8 cellular contexts compared by ENCODE assay signal in the genomic region with DNA sequence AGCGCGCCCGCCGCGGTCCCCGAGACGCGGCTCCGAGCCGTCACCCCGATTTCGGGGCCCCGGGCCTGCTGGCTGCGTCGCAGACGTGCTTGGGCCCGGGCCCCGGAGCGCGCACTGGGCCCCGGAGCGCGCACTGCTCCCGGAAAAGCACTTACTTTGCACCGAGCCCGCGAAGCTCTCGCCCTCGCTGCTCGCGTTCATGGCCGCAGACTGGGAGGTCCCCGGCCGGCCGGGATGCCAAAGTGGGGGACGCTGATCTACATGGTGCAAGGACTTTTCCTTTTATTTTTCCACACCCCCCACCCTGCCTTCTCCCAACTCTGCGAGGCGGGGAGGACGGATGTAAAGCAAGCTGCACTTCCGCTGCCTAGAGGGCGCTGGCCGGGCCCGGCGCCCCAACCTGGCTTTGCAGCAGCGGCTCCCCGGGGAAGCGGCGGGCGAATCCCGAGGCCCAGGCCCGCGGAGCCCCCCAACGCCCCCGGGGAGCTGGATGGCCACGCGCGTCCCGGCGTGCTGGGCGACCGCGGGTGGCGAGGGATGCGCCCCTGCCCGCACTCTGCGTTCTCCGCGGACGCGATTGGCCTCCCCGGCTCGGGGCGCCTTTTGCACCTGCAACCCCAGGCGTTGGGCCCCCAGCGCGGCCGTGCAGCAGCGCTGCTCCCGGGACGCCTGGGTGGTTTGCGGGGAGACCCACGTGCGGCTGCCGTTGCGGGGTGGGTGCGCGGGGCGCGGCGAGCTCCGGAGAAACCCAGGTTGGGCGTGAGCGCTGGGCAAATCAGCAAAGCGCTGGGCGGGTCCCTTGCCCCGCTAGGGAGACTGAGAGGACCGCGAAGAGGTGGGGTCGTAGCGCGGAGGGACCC.
DNase-seq lines count a peak whose midpoint lies in the region; ATAC-seq and TF ChIP-seq lines count a peak whose summit lies in the region.

ZFP64 (minus strand) TSS at position 344 of the 860 bp plus-strand sequence; CDS start at position 201, 143 bp downstream.

- H3K4me2 ChIP-seq in KMS-11 = peak within 1 kb of the TSS; percentile 89

- no peak within 1 kb of the TSS for H3K4me3 ChIP-seq in KMS-11 (IDR thresholded peaks at IDR 0.05; ENCODE audit: insufficient read depth, low read depth, low read length)
- peak within 1 kb of the TSS; percentile 59 to 71 for H3K4me3 ChIP-seq in neutrophil (ENCODE audit: low read depth in 1 of 2, low read length in 1 of 2)

- peak; percentile 63 for ATAC-seq in GM21737 (IDR thresholded peaks at IDR 0.05; ENCODE audit: unreplicated experiment)

- H3K9me3 ChIP-seq in neutrophil = no peaks in the 10 kb centered on the region

- H3K79me2 ChIP-seq in KMS-11 (ENCODE audit: insufficient read depth, low read depth) = peaks cover 28% of the 10 kb centered on the region; the same call in 1 of the 2 replicates

- peak within 1 kb of the TSS; percentile 77 for H2AFZ ChIP-seq in KMS-11 (ENCODE audit: low read depth)

- DNase-seq in EL (peak; percentile 79), SIG-M5 (lab: John Stamatoyannopoulos, UW) (peak; percentile 6), foreskin melanocyte (peak; percentile 73), substantia nigra (lab: John Stamatoyannopoulos, UW) (peak; percentile 13 to 90 (median 77))
- peak; percentile 43 for DNase-seq in activated gamma-delta T cell treated with anti-CD3 and anti-CD28 coated beads, Interleukin-2, amount 50 U/mL, for 16 hours (ENCODE audit: low read depth)

- peak; percentile 66 for TF ChIP-seq CTCF in KMS-11 (conservative IDR thresholded peaks at IDR 0.05; ENCODE audit: low read depth, low read length)
- no peak for TF ChIP-seq CTCF in neutrophil (IDR thresholded peaks at IDR 0.05)

- no peaks in the 10 kb centered on the region for H4K20me1 ChIP-seq in KMS-11 (ENCODE audit: insufficient read depth)

- H3K27me3 ChIP-seq in KMS-11 (ENCODE audit: insufficient read depth, low read depth) (no peaks in the 10 kb centered on the region), neutrophil (peaks cover 13% of the 10 kb centered on the region)

- H3K36me3 ChIP-seq in KMS-11 (ENCODE audit: insufficient read depth) = no peaks in the 10 kb centered on the region; the same call in 1 of the 2 replicates
- H3K36me3 ChIP-seq in neutrophil = no peaks in the 10 kb centered on the region

- H3K4me1 ChIP-seq in KMS-11 (ENCODE audit: low read depth, poor library complexity, severe bottlenecking) (peaks cover 20% of the 10 kb centered on the region), neutrophil (ENCODE audit: control insufficient read depth in 1 of 2, insufficient read depth in 1 of 2, low read depth in 1 of 2, low read length in 1 of 2) (peaks cover 15 to 20% of the 10 kb centered on the region in 2 experiments)

- H3K9ac ChIP-seq in KMS-11 = peak within 1 kb of the TSS; percentile 93

- H3K27ac ChIP-seq in KMS-11 (peak within 1 kb of the TSS; percentile 91), neutrophil (no peak within 1 kb of the TSS), substantia nigra (ENCODE audit: low read depth, low read length, poor library complexity, severe bottlenecking) (peak within 1 kb of the TSS; percentile 81)

Comparison
In these comparisons a context has a peak if more than half of its experiments do, and no peak if none do; other contexts are left out.
1. DNase-seq: peak in every context shown above with its lines; median percentile 79 in EL; 77 in substantia nigra; 73 in foreskin melanocyte; 43 in activated gamma-delta T cell treated with anti-CD3 and anti-CD28 coated beads, Interleukin-2, amount 50 U/mL, for 16 hours; 6 in SIG-M5.